In genomic region chr2:209973328-209973727, GRCh38 we compare ENCODE assay signal across 18 cellular contexts.
"Had no signal": no experiment of that assay in that cellular context is flagged by ENCODE, and none has a peak within 500 bp of the region (broad histone marks: within the 10 kb centered on the region; RNA-seq: fewer than 3 reads in every experiment).

No MANE protein-coding gene starts in this region.

- H3K9me3 ChIP-seq: esophagus squamous epithelium, gastroesophageal sphincter, mucosa of descending colon, tibial artery, upper lobe of left lung, uterus had no signal

- H3K4me1 ChIP-seq: esophagus squamous epithelium, gastroesophageal sphincter, tibial artery, upper lobe of left lung, uterus had no signal

- DNase-seq: effector memory CD4-positive, alpha-beta T cell; esophagus squamous epithelium; glutamatergic neuron; islet precursor cell; mammary epithelial cell; mucosa of descending colon; naive thymus-derived CD8-positive, alpha-beta T cell; posterior cingulate gyrus; stimulated activated CD4-positive, alpha-beta T cell treated with anti-CD3 and anti-CD28 coated beads, Interleukin-12 subunit alpha, Interleukin-12 subunit beta, amount 100 ng/mL, for 4 hours; stimulated activated naive CD4-positive, alpha-beta T cell treated with Interleukin-2 at 50 U/mL for 16 hours; tibial artery; upper lobe of left lung; uterus had no signal

- H3K27me3 ChIP-seq: tibial artery, upper lobe of left lung, uterus had no signal

- H3K4me3 Mint-ChIP-seq: naive thymus-derived CD8-positive, alpha-beta T cell; neural crest cell had no signal

- H3K4me3 ChIP-seq: esophagus squamous epithelium, gastroesophageal sphincter, mucosa of descending colon, skin epidermis, tibial artery, upper lobe of left lung, uterus had no signal

- H3K27ac ChIP-seq: esophagus squamous epithelium, gastroesophageal sphincter, skin epidermis, tibial artery, upper lobe of left lung, uterus had no signal

- ATAC-seq: gastroesophageal sphincter; left lobe of liver; mucosa of descending colon; naive thymus-derived CD8-positive, alpha-beta T cell; sciatic nerve had no signal

- H3K36me3 ChIP-seq: esophagus squamous epithelium, gastroesophageal sphincter, tibial artery, upper lobe of left lung, uterus had no signal

- H3K27ac Mint-ChIP-seq: naive thymus-derived CD8-positive, alpha-beta T cell had no signal

- H3K36me3 Mint-ChIP-seq: naive thymus-derived CD8-positive, alpha-beta T cell had no signal

- H3K4me1 Mint-ChIP-seq: naive thymus-derived CD8-positive, alpha-beta T cell; neural crest cell had no signal

- H3K9me3 Mint-ChIP-seq: naive thymus-derived CD8-positive, alpha-beta T cell; neural crest cell had no signal
